Comparison of ENCODE assay signal across 19 cellular contexts in the genomic region with DNA sequence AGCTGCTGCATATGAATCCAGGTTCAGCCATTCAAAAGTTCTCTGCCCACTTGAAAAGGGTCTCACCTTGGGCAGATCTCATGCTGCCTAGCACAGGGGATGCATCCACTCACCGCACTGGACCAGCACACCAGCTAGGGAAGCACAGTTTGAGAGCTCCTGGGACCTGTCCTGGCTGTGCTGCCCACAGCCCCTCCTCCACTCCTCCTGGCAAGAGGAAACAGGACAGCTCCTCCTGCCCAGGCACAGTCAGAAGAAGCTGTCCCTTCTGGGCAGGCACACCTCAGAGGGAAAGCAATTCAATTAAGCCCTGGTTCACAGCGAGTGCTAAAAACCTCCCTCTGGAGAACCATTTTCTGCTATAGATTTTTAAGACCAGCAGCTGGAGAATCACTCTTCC.
DNase-seq lines count a peak whose midpoint lies in the region; ATAC-seq, FAIRE-seq and TF ChIP-seq lines count a peak whose summit lies in the region.
"Had no signal": no experiment of that assay in that cellular context is flagged by ENCODE, and none has a peak within 500 bp of the region (broad histone marks: within the 10 kb centered on the region; RNA-seq: fewer than 3 reads in every experiment).

No MANE protein-coding gene starts in this region.

- no peak overlapping the region for H3K27ac Mint-ChIP-seq in GM23338
- H3K27ac Mint-ChIP-seq in stimulated activated memory B cell treated with anti-CD40 and anti-IgM and Interleukin-4, amounts not matched to agents 10 μg/mL and 1 μg/mL and 100 μg/mL, for 72 hours: no peak overlapping the region

- H3K9me3 ChIP-seq in BE2C: no peaks in the 10 kb centered on the region; the same call in 1 of the 2 replicates

- peak overlapping the region; percentile 65 for H3K4me2 ChIP-seq in GM23338
- H3K4me2 ChIP-seq: KMS-11 had no signal

- H3K4me3 Mint-ChIP-seq in GM23338: no peak overlapping the region
- no peak overlapping the region for H3K4me3 Mint-ChIP-seq in stimulated activated memory B cell treated with anti-CD40 and anti-IgM and Interleukin-4, amounts not matched to agents 10 μg/mL and 1 μg/mL and 100 μg/mL, for 72 hours

- TF ChIP-seq CTCF in BE2C (IDR thresholded peaks at IDR 0.05; ENCODE audit: low read depth, low read length): no peak
- no peak for TF ChIP-seq CTCF in GM23338 (conservative IDR thresholded peaks at IDR 0.05; ENCODE audit: low read depth in 2 of 2)
- no peak for TF ChIP-seq CTCF in D721Med (IDR thresholded peaks at IDR 0.05; ENCODE audit: insufficient read depth, missing control alignments)

- H3K4me1 ChIP-seq in BE2C: peaks cover 36% of the 10 kb centered on the region
- peaks cover 40% of the 10 kb centered on the region for H3K4me1 ChIP-seq in GM23338 (ENCODE audit: insufficient read depth)

- H3K36me3 ChIP-seq in BE2C (no peaks in the 10 kb centered on the region; the same call in 1 of the 2 replicates), GM23338 (ENCODE audit: insufficient read depth) (peaks cover 5% of the 10 kb centered on the region; the same call in 1 of the 2 replicates)

- H4K20me1 ChIP-seq in GM23338 (replicated peaks; ENCODE audit: insufficient read depth): no peaks in the 10 kb centered on the region

- no peaks in the 10 kb centered on the region for H3F3A ChIP-seq in GM23338 (replicated peaks; ENCODE audit: low read depth)

- H3K9me3 Mint-ChIP-seq in GM23338: peaks cover 12% of the 10 kb centered on the region
- peaks cover 11% of the 10 kb centered on the region for H3K9me3 Mint-ChIP-seq in stimulated activated memory B cell treated with anti-CD40 and anti-IgM and Interleukin-4, amounts not matched to agents 10 μg/mL and 1 μg/mL and 100 μg/mL, for 72 hours

- H3K9me2 ChIP-seq in GM23338 (ENCODE audit: insufficient read depth): no peaks in the 10 kb centered on the region

- peak; percentile 39 for ATAC-seq in GM23338
- no peak for ATAC-seq in stimulated activated memory B cell treated with anti-CD40 and anti-IgM and Interleukin-4, amounts not matched to agents 10 μg/mL and 1 μg/mL and 100 μg/mL, for 72 hours

- no peak overlapping the region for H3K27ac ChIP-seq in GM23338 (ENCODE audit: low read depth)
- H3K27ac ChIP-seq: C4-2B, KMS-11 had no signal

- H3K27me3 Mint-ChIP-seq in GM23338 (ENCODE audit: insufficient read depth, low read depth, poor library complexity): peaks cover 4% of the 10 kb centered on the region
- H3K27me3 Mint-ChIP-seq in stimulated activated memory B cell treated with anti-CD40 and anti-IgM and Interleukin-4, amounts not matched to agents 10 μg/mL and 1 μg/mL and 100 μg/mL, for 72 hours: peaks cover 37% of the 10 kb centered on the region

- peaks cover 3% of the 10 kb centered on the region; the same call in 1 of the 3 replicates for H3K36me3 Mint-ChIP-seq in GM23338 (ENCODE audit: low read depth)
- H3K36me3 Mint-ChIP-seq in stimulated activated memory B cell treated with anti-CD40 and anti-IgM and Interleukin-4, amounts not matched to agents 10 μg/mL and 1 μg/mL and 100 μg/mL, for 72 hours: no peaks in the 10 kb centered on the region

- H3K27me3 ChIP-seq in BE2C (no peaks in the 10 kb centered on the region), GM23338 (ENCODE audit: insufficient read depth) (no peaks in the 10 kb centered on the region)

- H3K79me2 ChIP-seq in GM23338 (replicated peaks; ENCODE audit: insufficient read depth): no peaks in the 10 kb centered on the region

- peak; percentile 46 for DNase-seq in BE2C
- DNase-seq in GM23338 (ENCODE audit: low spot score): no peak
- DNase-seq in cerebellar cortex (ENCODE audit: low spot score): peak; percentile 23
- DNase-seq in mesenteric fat pad (ENCODE audit: low spot score): peak; percentile 85
- no peak for DNase-seq in D721Med (ENCODE audit: insufficient read length, low spot score)
- no peak for DNase-seq in NCI-H2227 (lab: John Stamatoyannopoulos, UW; ENCODE audit: unreplicated experiment)
- no peak for DNase-seq in 8988T
- DNase-seq: DMS 273 treated with DMSO at 0.1 percent for 48 hours, DND-41, GOT3, NCI-H1417, NCI-H187 treated with DMSO at 0.1 percent for 48 hours, NCI-H345, NCI-H524 treated with DMSO at 0.1 percent for 48 hours, SHP77 treated with DMSO at 0.1 percent for 48 hours had no signal

- H3K4me3 ChIP-seq in BE2C (ENCODE audit: low read depth, low read length): no peak overlapping the region
- no peak overlapping the region for H3K4me3 ChIP-seq in GM23338

- peaks cover 47% of the 10 kb centered on the region for H3K4me1 Mint-ChIP-seq in GM23338
- peaks cover 5% of the 10 kb centered on the region for H3K4me1 Mint-ChIP-seq in stimulated activated memory B cell treated with anti-CD40 and anti-IgM and Interleukin-4, amounts not matched to agents 10 μg/mL and 1 μg/mL and 100 μg/mL, for 72 hours

- no peak for FAIRE-seq in D721Med (lab: Jason Lieb, UNC)
- FAIRE-seq: G401.6 had no signal

- H2AFZ ChIP-seq in GM23338: peak overlapping the region; percentile 72; the same call in 1 of the 2 replicates

TF ChIP-seq in GM23338, 12 proteins besides CTCF, POLR2A, EP300 and RAD21 (continues in another document):
- TF ChIP-seq, protein P1, sequence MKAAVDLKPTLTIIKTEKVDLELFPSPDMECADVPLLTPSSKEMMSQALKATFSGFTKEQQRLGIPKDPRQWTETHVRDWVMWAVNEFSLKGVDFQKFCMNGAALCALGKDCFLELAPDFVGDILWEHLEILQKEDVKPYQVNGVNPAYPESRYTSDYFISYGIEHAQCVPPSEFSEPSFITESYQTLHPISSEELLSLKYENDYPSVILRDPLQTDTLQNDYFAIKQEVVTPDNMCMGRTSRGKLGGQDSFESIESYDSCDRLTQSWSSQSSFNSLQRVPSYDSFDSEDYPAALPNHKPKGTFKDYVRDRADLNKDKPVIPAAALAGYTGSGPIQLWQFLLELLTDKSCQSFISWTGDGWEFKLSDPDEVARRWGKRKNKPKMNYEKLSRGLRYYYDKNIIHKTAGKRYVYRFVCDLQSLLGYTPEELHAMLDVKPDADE (IDR thresholded peaks at IDR 0.05): no peak
- TF ChIP-seq POLR2AphosphoS5 (IDR thresholded peaks at IDR 0.05; ENCODE audit: low read depth) (no peak), NANOG (IDR thresholded peaks at IDR 0.05; ENCODE audit: borderline replicate concordance) (no peak), ZNF462 (CRISPR knock-in tag; IDR thresholded peaks at IDR 0.05) (no peak), ZNF331 (CRISPR knock-in tag; IDR thresholded peaks at IDR 0.05; ENCODE audit: low read depth) (no peak)

Comparison
In these comparisons a context has a peak if more than half of its experiments do, and no peak if none do; other contexts are left out.
1. DNase-seq: peak in BE2C (single experiment), cerebellar cortex (single experiment) and mesenteric fat pad (single experiment); none in GM23338 (single experiment), D721Med (single experiment), NCI-H2227 (single experiment) and 8988T (single experiment).